ENCODE assay signal across 8 cellular contexts in the genomic region with DNA sequence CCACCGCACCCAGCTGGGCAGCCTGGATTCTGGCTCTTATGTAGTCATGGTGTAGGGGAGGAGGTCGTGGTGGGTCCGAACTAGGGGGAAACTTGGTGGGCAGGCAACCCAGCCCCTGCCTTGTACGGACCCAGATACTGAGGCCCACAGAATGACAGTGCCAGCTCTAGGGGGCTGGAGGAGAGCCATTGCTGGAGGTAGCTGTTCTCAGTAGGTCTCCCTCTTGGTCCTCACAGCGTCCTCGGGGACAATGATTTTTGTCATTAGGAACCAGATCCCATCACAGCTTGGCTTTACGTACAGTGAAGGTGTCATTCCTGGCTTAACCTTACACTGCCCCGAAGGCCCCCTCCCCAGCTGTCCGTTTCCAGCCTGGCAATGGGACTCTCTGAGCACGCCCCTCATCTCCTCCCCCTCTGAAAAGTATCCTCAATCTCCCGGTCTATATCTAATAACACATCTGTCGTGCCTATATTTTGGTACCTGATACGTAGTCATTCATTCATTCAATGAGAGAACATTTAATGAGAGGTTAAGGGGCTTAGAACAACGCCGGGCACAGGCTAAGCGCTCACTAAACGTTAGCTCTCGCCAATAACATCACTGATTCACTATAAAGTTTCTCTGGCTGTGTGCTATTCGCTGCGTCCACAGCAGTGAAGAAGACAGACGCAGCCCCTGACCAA. TPM values are rescaled to one million over a fixed set of nuclear protein-coding genes. Genes with fewer than 3 reads are reported as not detected.
DNase-seq lines count a peak whose midpoint lies in the region; ATAC-seq and TF ChIP-seq lines count a peak whose summit lies in the region.

No MANE protein-coding gene starts in this region.

- POLR2A ChIA-PET in activated CD4-positive, alpha-beta memory T cell treated with anti-CD3 and anti-CD28 coated beads for 36 hours (lab: Charles Lee) = interaction anchor here (2.4 kb wide), 1 partner anchor 15 kb away, joined by 10 read pairs; no protein-coding TSS in a partner anchor

- peak; percentile 63 for DNase-seq in NCI-H82 (lab: John Stamatoyannopoulos, UW)
- no peak for DNase-seq in NCI-H82 treated with DMSO at 0.1 percent for 48 hours (lab: John Stamatoyannopoulos, UW; ENCODE audit: unreplicated experiment)
- DNase-seq in activated CD4-positive, alpha-beta memory T cell treated with anti-CD3 and anti-CD28 coated beads for 36 hours = no peak
- no peak for DNase-seq in stomach
- no peak for DNase-seq in iPS-NIHi7 (ENCODE audit: extremely low spot score)
- no peak for DNase-seq in foreskin fibroblast

- 59 to 64% (median 61%) methylated on average over 21 of the region's 21 CpGs for WGBS in stomach, 5 donors

- H3K4me3 ChIP-seq in iPS-18a (ENCODE audit: low read length) (peak overlapping the region; percentile 50), stomach (peak overlapping the region in 3 of 4 donors; percentile 94 to 99 (median 98)), foreskin fibroblast (ENCODE audit: low read depth in 1 of 2, low read length in 2 of 2) (peak overlapping the region in 1 of 2 donors; percentile 38)

- H3K4me1 Mint-ChIP-seq in activated CD4-positive, alpha-beta memory T cell treated with anti-CD3 and anti-CD28 coated beads for 36 hours (ENCODE audit: low read depth) = peaks cover 31% of the 10 kb centered on the region

- H3K9me3 ChIP-seq in iPS-18a (ENCODE audit: control insufficient read depth, low read depth, low read length) = no peaks in the 10 kb centered on the region
- H3K9me3 ChIP-seq in stomach = no peaks in the 10 kb centered on the region

- TF ChIP-seq CTCF in stomach (IDR thresholded peaks at IDR 0.05) = no peak
- no peak for TF ChIP-seq CTCF in foreskin fibroblast (IDR thresholded peaks at IDR 0.05; ENCODE audit: low read depth, low read length)

- H3K4me1 ChIP-seq in iPS-18a (ENCODE audit: control insufficient read depth, low read depth, low read length) (peaks cover 14% of the 10 kb centered on the region), stomach (peaks cover 38 to 77% (median 56%) of the 10 kb centered on the region in 4 donors)

- no peaks in the 10 kb centered on the region for H3K9me3 Mint-ChIP-seq in activated CD4-positive, alpha-beta memory T cell treated with anti-CD3 and anti-CD28 coated beads for 36 hours

- H3K27ac Mint-ChIP-seq in activated CD4-positive, alpha-beta memory T cell treated with anti-CD3 and anti-CD28 coated beads for 36 hours = no peak overlapping the region

- H3K27me3 Mint-ChIP-seq in activated CD4-positive, alpha-beta memory T cell treated with anti-CD3 and anti-CD28 coated beads for 36 hours = no peaks in the 10 kb centered on the region

- H3K36me3 ChIP-seq in iPS-18a (ENCODE audit: control insufficient read depth, low read depth, low read length) = no peaks in the 10 kb centered on the region
- H3K36me3 ChIP-seq in stomach = peaks cover 0 to 3% (median 0%) of the 10 kb centered on the region in 4 donors

- H3K27ac ChIP-seq in iPS-18a (ENCODE audit: low read length) = no peak overlapping the region
- peak overlapping the region in 4 of 5 donors; percentile 61 to 97 (median 96) for H3K27ac ChIP-seq in stomach

- H3K36me3 Mint-ChIP-seq in activated CD4-positive, alpha-beta memory T cell treated with anti-CD3 and anti-CD28 coated beads for 36 hours = peaks cover 5% of the 10 kb centered on the region

- TF ChIP-seq POLR2A in stomach (IDR thresholded peaks at IDR 0.05) = no peak

- ATAC-seq in GM21447 (IDR thresholded peaks at IDR 0.05; ENCODE audit: unreplicated experiment) = no peak

- no peak overlapping the region for H3K9ac ChIP-seq in iPS-18a (ENCODE audit: low read length)

- CTCF ChIA-PET in activated CD4-positive, alpha-beta memory T cell treated with anti-CD3 and anti-CD28 coated beads for 36 hours (lab: Charles Lee) = interaction anchor here (0.6 to 3.1 kb wide), 4 partner anchors 133 to 353 kb away, joined by 3 to 17 read pairs (median 6); no protein-coding TSS in a partner anchor

- H3K4me3 Mint-ChIP-seq in activated CD4-positive, alpha-beta memory T cell treated with anti-CD3 and anti-CD28 coated beads for 36 hours = peak overlapping the region; percentile 68

- no peak for TF ChIP-seq EP300 in stomach (IDR thresholded peaks at IDR 0.05)

- H3K27me3 ChIP-seq in iPS-18a (ENCODE audit: control insufficient read depth, insufficient read depth, low read length) (peaks cover 33% of the 10 kb centered on the region), stomach (no peaks in the 10 kb centered on the region)

- intact Hi-C loops in activated CD4-positive, alpha-beta memory T cell treated with anti-CD3 and anti-CD28 coated beads for 36 hours (cut with micrococcal nuclease) = loop anchor here (1.0 to 10.0 kb wide), 7 partner anchors 15 to 399 kb away; a partner anchor contains a TSS
- intact Hi-C loops in stomach (cut with DNase I; ENCODE audit: low total_unique reads) = no loop called here

RNA-seq across cellular contexts. Expression of a gene that starts 0.6 kb away (rescaled TPM):
- 100 to 1,000 TPM; 242 to 245 TPM for total RNA-seq in activated CD4-positive, alpha-beta memory T cell treated with anti-CD3 and anti-CD28 coated beads for 36 hours
- total RNA-seq in stomach = 100 to 1,000 TPM; 308 to 651 (median 392) TPM
- 100 to 1,000 TPM in 1 of 3 donors, 10 to 100 TPM in 2; 52.9 to 119 (median 56.4) TPM for polyA plus RNA-seq in stomach
